In the genomic region with DNA sequence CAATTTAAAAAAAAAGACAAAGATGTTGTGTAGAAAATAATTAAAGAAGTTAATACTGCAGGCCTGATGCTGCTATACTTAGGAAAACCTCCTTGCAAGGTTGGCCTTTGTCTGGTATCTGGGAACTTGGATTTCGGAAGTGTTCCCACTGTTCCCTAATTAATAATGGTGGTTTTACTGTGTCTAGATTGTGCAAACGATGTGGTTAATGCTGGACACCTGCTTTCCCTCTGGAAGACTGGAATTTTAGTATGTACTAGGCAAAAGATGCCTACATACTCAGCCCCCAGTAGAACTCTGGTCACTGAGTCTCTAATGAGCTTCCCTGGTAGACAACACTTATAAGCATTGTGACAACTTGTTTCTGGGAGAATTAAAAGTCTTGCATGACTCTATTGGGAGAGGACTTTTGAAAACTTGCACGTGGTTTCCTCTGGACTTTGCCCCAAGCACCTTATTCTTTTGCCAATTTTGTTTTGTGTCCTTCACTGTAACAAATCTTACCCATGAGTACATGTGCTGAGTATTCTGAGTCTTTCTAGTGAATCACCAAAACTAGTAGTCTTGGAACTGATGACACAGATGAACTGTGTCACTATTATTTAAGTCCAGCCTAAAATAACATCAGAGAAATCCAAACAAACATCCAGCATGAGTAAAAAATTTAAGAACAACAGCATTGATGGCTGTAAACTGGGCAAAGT, we compare ENCODE assay signal across 2 cellular contexts.
TF ChIP-seq lines count a peak whose summit lies in the region.

No MANE protein-coding gene starts in this region.

TF ChIP-seq in SK-N-SH treated with all-trans-retinoic acid at 6 μM for 48 hours, 23 proteins besides CTCF, POLR2A, EP300 and RAD21 (continued from another document):
- no peak for TF ChIP-seq PATZ1 (CRISPR knock-in tag; IDR thresholded peaks at IDR 0.05; ENCODE audit: borderline replicate concordance)

TF ChIP-seq in SK-N-SH, 30 proteins besides CTCF, POLR2A, EP300 and RAD21 (continued from another document):
- TF ChIP-seq, protein P1, sequence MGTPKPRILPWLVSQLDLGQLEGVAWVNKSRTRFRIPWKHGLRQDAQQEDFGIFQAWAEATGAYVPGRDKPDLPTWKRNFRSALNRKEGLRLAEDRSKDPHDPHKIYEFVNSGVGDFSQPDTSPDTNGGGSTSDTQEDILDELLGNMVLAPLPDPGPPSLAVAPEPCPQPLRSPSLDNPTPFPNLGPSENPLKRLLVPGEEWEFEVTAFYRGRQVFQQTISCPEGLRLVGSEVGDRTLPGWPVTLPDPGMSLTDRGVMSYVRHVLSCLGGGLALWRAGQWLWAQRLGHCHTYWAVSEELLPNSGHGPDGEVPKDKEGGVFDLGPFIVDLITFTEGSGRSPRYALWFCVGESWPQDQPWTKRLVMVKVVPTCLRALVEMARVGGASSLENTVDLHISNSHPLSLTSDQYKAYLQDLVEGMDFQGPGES (IDR thresholded peaks at IDR 0.05; ENCODE audit: low read depth, low read length) = no peak
- TF ChIP-seq POLR2AphosphoS5 (IDR thresholded peaks at IDR 0.05; ENCODE audit: low read depth, low read length) (no peak), CHD2 (IDR thresholded peaks at IDR 0.05; ENCODE audit: low read length, partially characterized antibody) (no peak), REST (IDR thresholded peaks at IDR 0.05; ENCODE audit: low read depth, low read length) (no peak), MXI1 (IDR thresholded peaks at IDR 0.05; ENCODE audit: low read depth, low read length) (no peak), SMC3 (IDR thresholded peaks at IDR 0.05; ENCODE audit: low read depth, low read length) (no peak), RCOR1 (IDR thresholded peaks at IDR 0.05; ENCODE audit: low read length) (no peak), RFX5 (IDR thresholded peaks at IDR 0.05; ENCODE audit: low read length) (no peak), GABPA (IDR thresholded peaks at IDR 0.05; ENCODE audit: low read depth) (no peak), USF1 (IDR thresholded peaks at IDR 0.05; ENCODE audit: borderline replicate concordance, low read depth) (no peak), MEF2A (IDR thresholded peaks at IDR 0.05; ENCODE audit: borderline replicate concordance, low read depth) (no peak)
- TF ChIP-seq, protein P2, sequence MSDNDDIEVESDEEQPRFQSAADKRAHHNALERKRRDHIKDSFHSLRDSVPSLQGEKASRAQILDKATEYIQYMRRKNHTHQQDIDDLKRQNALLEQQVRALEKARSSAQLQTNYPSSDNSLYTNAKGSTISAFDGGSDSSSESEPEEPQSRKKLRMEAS (IDR thresholded peaks at IDR 0.05; ENCODE audit: low read depth) = no peak
